ENCODE assay signal across 8 cellular contexts in genomic region chr22:39773976-39774539, GRCh38.
DNase-seq lines count a peak whose midpoint lies in the region; FAIRE-seq lines count a peak whose summit lies in the region.

No MANE protein-coding gene starts in this region.

- peaks cover 5% of the 10 kb centered on the region for H3K27me3 Mint-ChIP-seq in activated naive CD4-positive, alpha-beta T cell treated with anti-CD3 and anti-CD28 coated beads, Interleukin-2, amount 10 ng/mL, durations not matched to agents 7 days and 5 days

- CTCF ChIA-PET in activated naive CD4-positive, alpha-beta T cell treated with anti-CD3 and anti-CD28 coated beads, Interleukin-2, amount 10 ng/mL, durations not matched to agents 7 days and 5 days (lab: Charles Lee) = interaction anchor here (1.2 to 1.3 kb wide), 2 partner anchors 12 to 158 kb away, joined by 3 to 4 read pairs; no protein-coding TSS in a partner anchor

- DNase-seq in GM19239 (ENCODE audit: insufficient read length, low spot score) (peak; percentile 36), anterior cingulate cortex (lab: John Stamatoyannopoulos, UW) (no peak), GDM1 (lab: John Stamatoyannopoulos, UW) (no peak), AML-193 (lab: John Stamatoyannopoulos, UW) (no peak), SHP77 (lab: John Stamatoyannopoulos, UW) (no peak)
- DNase-seq in Jurkat, Clone E6-1 (ENCODE audit: low read depth, low spot score) = peak; percentile 60
- DNase-seq in activated naive CD4-positive, alpha-beta T cell treated with anti-CD3 and anti-CD28 coated beads, Interleukin-2, amount 10 ng/mL, durations not matched to agents 7 days and 5 days = peak; percentile 80
- peak; percentile 37 for DNase-seq in stimulated activated CD4-positive, alpha-beta T cell treated with anti-CD3 and anti-CD28 coated beads, Interleukin-2, amount 100 ng/mL, for 4 hours (ENCODE audit: low read depth)

- peak; percentile 90 for FAIRE-seq in GM19239 (lab: Jason Lieb, UNC)

- peaks cover 9% of the 10 kb centered on the region for H3K9me3 Mint-ChIP-seq in activated naive CD4-positive, alpha-beta T cell treated with anti-CD3 and anti-CD28 coated beads, Interleukin-2, amount 10 ng/mL, durations not matched to agents 7 days and 5 days

- H3K4me3 Mint-ChIP-seq in activated naive CD4-positive, alpha-beta T cell treated with anti-CD3 and anti-CD28 coated beads, Interleukin-2, amount 10 ng/mL, durations not matched to agents 7 days and 5 days = peak overlapping the region; percentile 6

- H3K27ac Mint-ChIP-seq in activated naive CD4-positive, alpha-beta T cell treated with anti-CD3 and anti-CD28 coated beads, Interleukin-2, amount 10 ng/mL, durations not matched to agents 7 days and 5 days = peak overlapping the region; percentile 69

- peaks cover 11% of the 10 kb centered on the region for H3K36me3 Mint-ChIP-seq in activated naive CD4-positive, alpha-beta T cell treated with anti-CD3 and anti-CD28 coated beads, Interleukin-2, amount 10 ng/mL, durations not matched to agents 7 days and 5 days

- no peak overlapping the region for H3K4me3 ChIP-seq in Jurkat, Clone E6-1 (ENCODE audit: low read length)

- peaks cover 64% of the 10 kb centered on the region for H3K4me1 Mint-ChIP-seq in activated naive CD4-positive, alpha-beta T cell treated with anti-CD3 and anti-CD28 coated beads, Interleukin-2, amount 10 ng/mL, durations not matched to agents 7 days and 5 days

Comparison
In these comparisons a context has a peak if more than half of its experiments do, and no peak if none do; other contexts are left out.
1. DNase-seq: peak in GM19239 (single experiment), Jurkat, Clone E6-1 (single experiment), activated naive CD4-positive, alpha-beta T cell treated with anti-CD3 and anti-CD28 coated beads, Interleukin-2, amount 10 ng/mL, durations not matched to agents 7 days and 5 days (single experiment) and stimulated activated CD4-positive, alpha-beta T cell treated with anti-CD3 and anti-CD28 coated beads, Interleukin-2, amount 100 ng/mL, for 4 hours (single experiment); none in anterior cingulate cortex (0 of 58), GDM1 (single experiment), AML-193 (0 of 2) and SHP77 (0 of 2).